8 cellular contexts compared by ENCODE assay signal in genomic region chr3:71304684-71305083, GRCh38.
DNase-seq lines count a peak whose midpoint lies in the region; ATAC-seq and TF ChIP-seq lines count a peak whose summit lies in the region.

No MANE protein-coding gene starts in this region.

- DNase-seq in NT2/D1 (ENCODE audit: low read depth, low spot score) = no peak
- DNase-seq in ascending aorta (ENCODE audit: low spot score in 2 of 2) = peak in 1 of 2 donors; percentile 73
- no peak for DNase-seq in gastrocnemius medialis
- DNase-seq in AML-193 (lab: John Stamatoyannopoulos, UW) = no peak
- DNase-seq in COLO829 (ENCODE audit: low spot score) = no peak

- no peaks in the 10 kb centered on the region for H3K27me3 ChIP-seq in NT2/D1 (ENCODE audit: insufficient read depth, insufficient read length)
- H3K27me3 ChIP-seq in ascending aorta = no peaks in the 10 kb centered on the region
- no peaks in the 10 kb centered on the region for H3K27me3 ChIP-seq in gastrocnemius medialis

- TF ChIP-seq POLR2A in gastrocnemius medialis (IDR thresholded peaks at IDR 0.05) = no peak

- in situ Hi-C loops in gastrocnemius medialis (cut with MboI; ENCODE audit: low sequenced_read_pairs in 4 of 4) = no loop called here

- H3K4me1 ChIP-seq in NT2/D1 (ENCODE audit: insufficient read depth, insufficient read length) (peaks cover 2% of the 10 kb centered on the region), ascending aorta (peaks cover 0 to 24% of the 10 kb centered on the region in 2 donors), gastrocnemius medialis (peaks cover 27 to 40% of the 10 kb centered on the region in 2 donors)

- intact Hi-C loops in ascending aorta (cut with DNase I) (loop anchor here (2.0 to 10.0 kb wide), 11 partner anchors 57 to 772 kb away; no protein-coding TSS in a partner anchor), gastrocnemius medialis (cut with DNase I; ENCODE audit: low total_unique reads) (loop anchor here (5.0 to 10.0 kb wide), 4 partner anchors 73 to 297 kb away; partner anchors contain the start of gene FOXP1)

- H3K27ac ChIP-seq in ascending aorta (peak overlapping the region; percentile 68 to 74), gastrocnemius medialis (peak overlapping the region in 3 of 4 donors; percentile 74 to 79 (median 77))

- TF ChIP-seq CTCF in ascending aorta (IDR thresholded peaks at IDR 0.05) = peak; percentile 43 to 73 (median 68)
- peak in 1 of 5 experiments; percentile 11 for TF ChIP-seq CTCF in gastrocnemius medialis (IDR thresholded peaks at IDR 0.05 in 4 of 5, conservative IDR thresholded peaks at IDR 0.05 in 1 of 5)

- peak in 1 of 2 donors; percentile 18 for ATAC-seq in gastrocnemius medialis
- ATAC-seq in GM18861 (IDR thresholded peaks at IDR 0.05; ENCODE audit: unreplicated experiment) = no peak
- no peak for ATAC-seq in HG03196 (IDR thresholded peaks at IDR 0.05; ENCODE audit: unreplicated experiment)

- peak overlapping the region; percentile 64 for H3K4me3 ChIP-seq in NT2/D1 (ENCODE audit: insufficient read length, low read depth)
- H3K4me3 ChIP-seq in ascending aorta = peak overlapping the region; percentile 27 to 62
- H3K4me3 ChIP-seq in iPS-18c (ENCODE audit: insufficient read depth, low read depth, low read length) = peak overlapping the region; percentile 77; the same call in 1 of the 2 replicates
- H3K4me3 ChIP-seq in gastrocnemius medialis = peak overlapping the region in 3 of 4 donors; percentile 51 to 55 (median 53)

- peak overlapping the region; percentile 79 for H3K9ac ChIP-seq in NT2/D1 (ENCODE audit: insufficient read length, low read depth)

- no peaks in the 10 kb centered on the region for H3K36me3 ChIP-seq in NT2/D1 (ENCODE audit: insufficient read depth, insufficient read length, low read length)
- no peaks in the 10 kb centered on the region for H3K36me3 ChIP-seq in ascending aorta
- H3K36me3 ChIP-seq in gastrocnemius medialis = no peaks in the 10 kb centered on the region

- H3K9me3 ChIP-seq in NT2/D1 (ENCODE audit: insufficient read depth, low read length) (no peaks in the 10 kb centered on the region), ascending aorta (no peaks in the 10 kb centered on the region), iPS-18c (ENCODE audit: control insufficient read depth, insufficient read depth, low read length) (no peaks in the 10 kb centered on the region), gastrocnemius medialis (no peaks in the 10 kb centered on the region)
